In genomic region chr2:8457092-8457481, GRCh38 we compare ENCODE assay signal across 9 cellular contexts.
A peak's percentile ranks its signal among the peaks of the same experiment; 100 is the strongest.
DNase-seq lines count a peak whose midpoint lies in the region; ATAC-seq and TF ChIP-seq lines count a peak whose summit lies in the region.
"Had no signal": no experiment of that assay in that cellular context is flagged by ENCODE, and none has a peak within 500 bp of the region (broad histone marks: within the 10 kb centered on the region; RNA-seq: fewer than 3 reads in every experiment).

No MANE protein-coding gene starts in this region.

- H3K9ac ChIP-seq in neuronal stem cell (ENCODE audit: low read depth, low read length, poor library complexity), result no peak overlapping the region

- intact Hi-C loops in Calu3 (cut with micrococcal nuclease; ENCODE audit: unreplicated experiment), result loop anchor here (2.0 to 5.0 kb wide), 2 partner anchors 14 to 70 kb away; no protein-coding TSS in a partner anchor
- intact Hi-C loops in lower lobe of right lung (cut with DNase I), result no loop called here
- intact Hi-C loops in vagina (cut with DNase I), result no loop called here

- H3K23ac ChIP-seq in neuronal stem cell (ENCODE audit: low read depth, low read length, poor library complexity), result no peak overlapping the region

- peak overlapping the region; percentile 35 for H3K4me3 ChIP-seq in lower lobe of right lung
- no peak overlapping the region for H3K4me3 ChIP-seq in vagina
- H3K4me3 ChIP-seq in neuronal stem cell (ENCODE audit: low read length in 2 of 2), result no peak overlapping the region

- ATAC-seq in lower lobe of right lung (peak; percentile 77 to 78), GM18867 (IDR thresholded peaks at IDR 0.05; ENCODE audit: unreplicated experiment) (no peak)

- no peaks in the 10 kb centered on the region for H3K27me3 Mint-ChIP-seq in Calu3 (ENCODE audit: unreplicated experiment)

- no peak overlapping the region for H2AK5ac ChIP-seq in neuronal stem cell (ENCODE audit: low read depth, low read length)

- no peak overlapping the region for H4K91ac ChIP-seq in neuronal stem cell (ENCODE audit: low read depth, low read length, poor library complexity)

- H3K4me1 Mint-ChIP-seq in Calu3 (ENCODE audit: low read depth, unreplicated experiment), result peaks cover 51% of the 10 kb centered on the region

- H3K36me3 Mint-ChIP-seq in Calu3 (ENCODE audit: insufficient read depth, unreplicated experiment), result peaks cover 10% of the 10 kb centered on the region

- TF ChIP-seq CTCF in Calu3 (IDR thresholded peaks at IDR 0.05; ENCODE audit: unreplicated experiment) (no peak), lower lobe of right lung (IDR thresholded peaks at IDR 0.05) (no peak), vagina (IDR thresholded peaks at IDR 0.05) (no peak)

- no peak overlapping the region for H4K8ac ChIP-seq in neuronal stem cell (ENCODE audit: low read depth, low read length)

- no TSS peak for BruUV-seq in Calu3 (replicated peaks; lab: Mats Ljungman, UMichigan)

- H2BK120ac ChIP-seq in neuronal stem cell (ENCODE audit: low read depth, low read length), result no peak overlapping the region

- no peak overlapping the region for H3K14ac ChIP-seq in neuronal stem cell (ENCODE audit: low read length)

- no CpG with 5 or more reads among the region's 41 CpGs for WGBS in neuronal stem cell (ENCODE audit: extremely low coverage in 2 of 2, insufficient read length in 2 of 2, insufficient replicate concordance in 1 of 2), 2 donors

- H3K36me3 ChIP-seq in lower lobe of right lung (no peaks in the 10 kb centered on the region), vagina (no peaks in the 10 kb centered on the region), neuronal stem cell (replicated peaks in 1 of 2; ENCODE audit: control insufficient read depth in 2 of 2, insufficient read depth in 2 of 2, low read length in 2 of 2) (no peaks in the 10 kb centered on the region)

- DNase-seq in Calu3, result peak; percentile 41
- DNase-seq in LoVo (ENCODE audit: low spot score), result peak; percentile 39
- DNase-seq in activated effector memory CD4-positive, alpha-beta T cell treated with Interleukin-2 at 50 U/mL for 16 hours, result peak; percentile 35
- DNase-seq in lower lobe of right lung, result peak; percentile 58
- DNase-seq in vagina (ENCODE audit: extremely low spot score in 2 of 2), result no peak
- no peak for DNase-seq in neuronal stem cell (ENCODE audit: low spot score)
- DNase-seq: NCI-H187 treated with DMSO at 0.1 percent for 48 hours had no signal

- no peaks in the 10 kb centered on the region for H3K79me1 ChIP-seq in neuronal stem cell (ENCODE audit: low read depth, low read length)

- no peak overlapping the region for H3K4me2 ChIP-seq in neuronal stem cell (ENCODE audit: insufficient read depth, low read length, poor library complexity, severe bottlenecking)

- peak overlapping the region; percentile 46 for H3K27ac ChIP-seq in lower lobe of right lung
- H3K27ac ChIP-seq in vagina, result no peak overlapping the region
- H3K27ac ChIP-seq in neuronal stem cell (replicated peaks; ENCODE audit: low read length), result no peak overlapping the region
- H3K27ac ChIP-seq: epithelial cell of prostate had no signal

- H3K18ac ChIP-seq in neuronal stem cell (ENCODE audit: low read length), result no peak overlapping the region

- H2AFZ ChIP-seq in neuronal stem cell (ENCODE audit: low read length), result no peak overlapping the region

- H3K27me3 ChIP-seq in lower lobe of right lung (ENCODE audit: low read depth) (peaks cover 19% of the 10 kb centered on the region), vagina (no peaks in the 10 kb centered on the region), neuronal stem cell (ENCODE audit: control insufficient read depth in 3 of 3, insufficient read depth in 3 of 3, low read depth in 1 of 3, low read length in 3 of 3) (peaks cover 0 to 5% (median 0%) of the 10 kb centered on the region in 3 experiments)

- H3K9me3 ChIP-seq in lower lobe of right lung (no peaks in the 10 kb centered on the region), vagina (no peaks in the 10 kb centered on the region), neuronal stem cell (replicated peaks in 1 of 2; ENCODE audit: control insufficient read depth in 2 of 2, insufficient read depth in 1 of 2, low read depth in 1 of 2, low read length in 2 of 2) (no peaks in the 10 kb centered on the region)

- CTCF ChIA-PET in Calu3 (lab: Charles Lee), result no interaction called here

- no peak for TF ChIP-seq POLR2A in vagina (IDR thresholded peaks at IDR 0.05)

- no peak overlapping the region for H2BK12ac ChIP-seq in neuronal stem cell (ENCODE audit: low read length)

- H2BK5ac ChIP-seq in neuronal stem cell (ENCODE audit: low read length), result no peak overlapping the region

- peaks cover 2% of the 10 kb centered on the region for H3K9me3 Mint-ChIP-seq in Calu3 (ENCODE audit: low read depth, unreplicated experiment)

- no peak overlapping the region for H3K4ac ChIP-seq in neuronal stem cell (ENCODE audit: low read length)

- peak overlapping the region; percentile 22 for H3K27ac Mint-ChIP-seq in Calu3 (ENCODE audit: unreplicated experiment)

- no peak overlapping the region for H2BK15ac ChIP-seq in neuronal stem cell (ENCODE audit: low read length)

- H3K4me1 ChIP-seq in lower lobe of right lung (peaks cover 10% of the 10 kb centered on the region), vagina (no peaks in the 10 kb centered on the region), neuronal stem cell (ENCODE audit: control insufficient read depth in 2 of 2, insufficient read depth in 1 of 2, low read depth in 1 of 2, low read length in 2 of 2) (peaks cover 0 to 1% of the 10 kb centered on the region in 2 donors)

- H3K4me3 Mint-ChIP-seq in Calu3 (ENCODE audit: low read depth, unreplicated experiment), result peak overlapping the region; percentile 61

Comparison
In these comparisons a context has a peak if more than half of its experiments do, and no peak if none do; other contexts are left out.
1. DNase-seq: peak in Calu3 (single experiment), LoVo (single experiment), activated effector memory CD4-positive, alpha-beta T cell treated with Interleukin-2 at 50 U/mL for 16 hours (single experiment) and lower lobe of right lung (single experiment); none in vagina (0 of 2) and neuronal stem cell (single experiment).